Comparison of ENCODE assay signal across 9 cellular contexts in genomic region chr9:128523199-128523925, GRCh38. TPM values are rescaled to one million over a fixed set of nuclear protein-coding genes. Genes with fewer than 3 reads are reported as not detected.
DNase-seq lines count a peak whose midpoint lies in the region; ATAC-seq and TF ChIP-seq lines count a peak whose summit lies in the region.
"Had no signal": no experiment of that assay in that cellular context is flagged by ENCODE, and none has a peak within 500 bp of the region (broad histone marks: within the 10 kb centered on the region; RNA-seq: fewer than 3 reads in every experiment).

No MANE protein-coding gene starts in this region.

- H3K27me3 Mint-ChIP-seq in osteocyte (ENCODE audit: unreplicated experiment) = no peaks in the 10 kb centered on the region

- H3K36me3 ChIP-seq in transverse colon = peaks cover 0 to 65% (median 27%) of the 10 kb centered on the region in 4 donors

- ATAC-seq in esophagus mucosa = peak; percentile 62
- no peak for ATAC-seq in HG02884 (IDR thresholded peaks at IDR 0.05; ENCODE audit: unreplicated experiment)

- H3K4me1 Mint-ChIP-seq in osteocyte (ENCODE audit: unreplicated experiment) = peaks cover 16% of the 10 kb centered on the region

- no peaks in the 10 kb centered on the region for H3K9me3 Mint-ChIP-seq in osteocyte (ENCODE audit: unreplicated experiment)

- 55 to 90% methylated on average over 1 to 13 of the region's 13 CpGs for WGBS in transverse colon (ENCODE audit: low coverage in 1 of 2), 2 donors

- no peaks in the 10 kb centered on the region for H3K9me3 ChIP-seq in transverse colon

- intact Hi-C loops in transverse colon (cut with DNase I; ENCODE audit: low total_unique reads) = loop anchor here (5.0 kb wide), 1 partner anchor 1349 kb away; no protein-coding TSS in a partner anchor

- no peak for TF ChIP-seq POLR2A in transverse colon (IDR thresholded peaks at IDR 0.05)

- no peak overlapping the region for H3K4me3 ChIP-seq in transverse colon

- peak overlapping the region; percentile 84 for H3K27ac Mint-ChIP-seq in osteocyte (ENCODE audit: unreplicated experiment)

- H3K4me1 ChIP-seq in transverse colon = peaks cover 0 to 5% (median 0%) of the 10 kb centered on the region in 4 donors

- DNase-seq in EH (ENCODE audit: low read depth) = peak; percentile 43
- peak; percentile 78 for DNase-seq in NCI-H2227 (lab: John Stamatoyannopoulos, UW; ENCODE audit: unreplicated experiment)
- no peak for DNase-seq in osteocyte (ENCODE audit: extremely low spot score, unreplicated experiment)
- DNase-seq in KG1 (lab: John Stamatoyannopoulos, UW) = no peak
- no peak for DNase-seq in transverse colon
- no peak for DNase-seq in GM10266 (ENCODE audit: extremely low spot score)
- DNase-seq: OCI-M1 had no signal

- H3K27me3 ChIP-seq in transverse colon = no peaks in the 10 kb centered on the region

- in situ Hi-C loops in transverse colon (cut with MboI; ENCODE audit: low pct_ligation_motif_present in 1 of 4, low pct_unique_long_range_greater_than_20kb in 1 of 4, low sequenced_read_pairs in 3 of 4) = no loop called here

- peak overlapping the region in 1 of 4 donors; percentile 12 for H3K27ac ChIP-seq in transverse colon

- TF ChIP-seq EP300 in transverse colon (IDR thresholded peaks at IDR 0.05; ENCODE audit: low read depth) = no peak

- no peak overlapping the region for H3K4me3 Mint-ChIP-seq in osteocyte (ENCODE audit: unreplicated experiment)

- TF ChIP-seq CTCF in osteocyte (IDR thresholded peaks at IDR 0.05) (no peak), transverse colon (IDR thresholded peaks at IDR 0.05) (no peak), GM10266 (IDR thresholded peaks at IDR 0.05; ENCODE audit: control insufficient read depth, insufficient read depth, low read depth, missing control alignments) (no peak)

- H3K36me3 Mint-ChIP-seq in osteocyte (ENCODE audit: unreplicated experiment) = peaks cover 23% of the 10 kb centered on the region

RNA-seq across cellular contexts. Expression of gene GLE1, which starts 18.8 kb away (rescaled TPM):
- 22.5 TPM for total RNA-seq in esophagus mucosa
- total RNA-seq in osteocyte = 17.2 and 17.4 TPM in 2 replicates
- total RNA-seq in transverse colon = 100 to 1,000 TPM in 1 of 4 donors, 10 to 100 TPM in 3; 24.3 to 120 (median 58.7) TPM

RNA-seq across cellular contexts. Expression of gene SPTAN1, which starts 29.0 kb away (rescaled TPM):
- total RNA-seq in esophagus mucosa (161 TPM), osteocyte (355 and 365 TPM in 2 replicates), transverse colon (100 to 1,000 TPM; 234 to 464 (median 328) TPM)

Comparison
In these comparisons a context has a peak if more than half of its experiments do, and no peak if none do; other contexts are left out.
1. DNase-seq: peak in EH (single experiment) and NCI-H2227 (single experiment); none in osteocyte (single experiment), KG1 (single experiment), transverse colon (single experiment) and GM10266 (single experiment).